1 cellular context compared by ENCODE assay signal in genomic region chr14:103704708-103705107, GRCh38.
TF ChIP-seq lines count a peak whose summit lies in the region.

No MANE protein-coding gene starts in this region.

TF ChIP-seq in WTC11, 78 proteins besides CTCF, POLR2A, EP300 and RAD21 (continued from another document):
- TF ChIP-seq CREB1 (CRISPR knock-in tag; IDR thresholded peaks at IDR 0.05) (no peak), ZNF671 (CRISPR knock-in tag; IDR thresholded peaks at IDR 0.05) (no peak), NFATC4 (CRISPR knock-in tag; IDR thresholded peaks at IDR 0.05) (no peak), ZNF512 (CRISPR knock-in tag; IDR thresholded peaks at IDR 0.05; ENCODE audit: borderline replicate concordance) (no peak), NFYB (CRISPR knock-in tag; conservative IDR thresholded peaks at IDR 0.05; ENCODE audit: low read depth) (no peak), JAZF1 (CRISPR knock-in tag; IDR thresholded peaks at IDR 0.05) (no peak), ATF6 (CRISPR knock-in tag; IDR thresholded peaks at IDR 0.05) (no peak), ERG (CRISPR knock-in tag; IDR thresholded peaks at IDR 0.05) (no peak), ELF4 (CRISPR knock-in tag; IDR thresholded peaks at IDR 0.05; ENCODE audit: low read depth) (no peak), SMAD4 (CRISPR knock-in tag; IDR thresholded peaks at IDR 0.05) (no peak), HMGXB4 (CRISPR knock-in tag; IDR thresholded peaks at IDR 0.05) (no peak), TP53 (CRISPR knock-in tag; IDR thresholded peaks at IDR 0.05) (no peak)
